ENCODE assay signal across 10 cellular contexts in genomic region chr7:114916261-114916892, GRCh38. TPM values are rescaled to one million over a fixed set of nuclear protein-coding genes. Genes with fewer than 3 reads are reported as not detected.
A peak's percentile ranks its signal among the peaks of the same experiment; 100 is the strongest.
DNase-seq lines count a peak whose midpoint lies in the region; ATAC-seq and TF ChIP-seq lines count a peak whose summit lies in the region.
"Had no signal": no experiment of that assay in that cellular context is flagged by ENCODE, and none has a peak within 500 bp of the region (broad histone marks: within the 10 kb centered on the region; RNA-seq: fewer than 3 reads in every experiment).

No MANE protein-coding gene starts in this region.

- peaks cover 61% of the 10 kb centered on the region for H3K4me1 Mint-ChIP-seq in activated T-helper 1 cell treated with anti-CD3 and anti-CD28 coated beads, Interleukin-12 subunit alpha, Interleukin-12 subunit beta, Interleukin-2, Interleukin-4 antibody, amounts not matched to agents 30 ng/mL and 10 ng/mL and 1 ng/mL, durations not matched to agents 14 hours and 24 hours and 36 hours (ENCODE audit: low read depth)

- 83 to 85% methylated on average over 6 of the region's 6 CpGs for WGBS in upper lobe of left lung, 2 donors

- no peaks in the 10 kb centered on the region for H3K27me3 Mint-ChIP-seq in activated T-helper 1 cell treated with anti-CD3 and anti-CD28 coated beads, Interleukin-12 subunit alpha, Interleukin-12 subunit beta, Interleukin-2, Interleukin-4 antibody, amounts not matched to agents 30 ng/mL and 10 ng/mL and 1 ng/mL, durations not matched to agents 14 hours and 24 hours and 36 hours (ENCODE audit: insufficient read depth)

- H3K27me3 ChIP-seq in upper lobe of left lung: no peaks in the 10 kb centered on the region
- H3K27me3 ChIP-seq: MG63 had no signal

- intact Hi-C loops in activated T-helper 1 cell treated with anti-CD3 and anti-CD28 coated beads, Interleukin-12 subunit alpha, Interleukin-12 subunit beta, Interleukin-2, Interleukin-4 antibody, amounts not matched to agents 30 ng/mL and 10 ng/mL and 1 ng/mL, durations not matched to agents 14 hours and 24 hours and 36 hours (cut with micrococcal nuclease): loop anchor here (1.0 to 5.0 kb wide), 6 partner anchors 15 to 316 kb away; no protein-coding TSS in a partner anchor

- ATAC-seq in GM19043 (IDR thresholded peaks at IDR 0.05; ENCODE audit: low read depth, unreplicated experiment) (peak; percentile 90), HG03025 (IDR thresholded peaks at IDR 0.05; ENCODE audit: low FRiP score, unreplicated experiment) (peak; percentile 95), upper lobe of left lung (ENCODE audit: low FRiP score in 2 of 2) (no peak)

- no peaks in the 10 kb centered on the region for H3K36me3 ChIP-seq in upper lobe of left lung
- H3K36me3 ChIP-seq: MG63 had no signal

- TF ChIP-seq CTCF in upper lobe of left lung (IDR thresholded peaks at IDR 0.05): no peak

- peaks cover 5% of the 10 kb centered on the region for H3K36me3 Mint-ChIP-seq in activated T-helper 1 cell treated with anti-CD3 and anti-CD28 coated beads, Interleukin-12 subunit alpha, Interleukin-12 subunit beta, Interleukin-2, Interleukin-4 antibody, amounts not matched to agents 30 ng/mL and 10 ng/mL and 1 ng/mL, durations not matched to agents 14 hours and 24 hours and 36 hours (ENCODE audit: low read depth)

- H3K9me3 ChIP-seq in upper lobe of left lung: no peaks in the 10 kb centered on the region
- H3K9me3 ChIP-seq: MG63 had no signal

- no peaks in the 10 kb centered on the region for H3K4me1 ChIP-seq in upper lobe of left lung

- H3K9me3 Mint-ChIP-seq in activated T-helper 1 cell treated with anti-CD3 and anti-CD28 coated beads, Interleukin-12 subunit alpha, Interleukin-12 subunit beta, Interleukin-2, Interleukin-4 antibody, amounts not matched to agents 30 ng/mL and 10 ng/mL and 1 ng/mL, durations not matched to agents 14 hours and 24 hours and 36 hours: no peaks in the 10 kb centered on the region

- peak; percentile 35 for DNase-seq in CD1c-positive myeloid dendritic cell (ENCODE audit: extremely low spot score)
- no peak for DNase-seq in activated T-helper 1 cell treated with anti-CD3 and anti-CD28 coated beads, Interleukin-12 subunit alpha, Interleukin-12 subunit beta, Interleukin-2, Interleukin-4 antibody, amounts not matched to agents 30 ng/mL and 10 ng/mL and 1 ng/mL, durations not matched to agents 14 hours and 24 hours and 36 hours (ENCODE audit: low spot score)
- no peak for DNase-seq in upper lobe of left lung
- no peak for DNase-seq in A172 (ENCODE audit: low spot score)
- DNase-seq in NOMO-1 treated with DMSO at 0.1 percent for 48 hours (lab: John Stamatoyannopoulos, UW; ENCODE audit: unreplicated experiment): no peak
- DNase-seq in NCI-H1417 (lab: John Stamatoyannopoulos, UW): no peak
- DNase-seq: MG63 had no signal

- H3K4me3 ChIP-seq in upper lobe of left lung: no peak overlapping the region
- H3K4me3 ChIP-seq: MG63 had no signal

- peak overlapping the region; percentile 98 for H3K27ac Mint-ChIP-seq in activated T-helper 1 cell treated with anti-CD3 and anti-CD28 coated beads, Interleukin-12 subunit alpha, Interleukin-12 subunit beta, Interleukin-2, Interleukin-4 antibody, amounts not matched to agents 30 ng/mL and 10 ng/mL and 1 ng/mL, durations not matched to agents 14 hours and 24 hours and 36 hours

- TF ChIP-seq POLR2A in upper lobe of left lung (IDR thresholded peaks at IDR 0.05): no peak

- H3K4me3 Mint-ChIP-seq in activated T-helper 1 cell treated with anti-CD3 and anti-CD28 coated beads, Interleukin-12 subunit alpha, Interleukin-12 subunit beta, Interleukin-2, Interleukin-4 antibody, amounts not matched to agents 30 ng/mL and 10 ng/mL and 1 ng/mL, durations not matched to agents 14 hours and 24 hours and 36 hours: peak overlapping the region; percentile 70

- TF ChIP-seq EP300 in upper lobe of left lung (IDR thresholded peaks at IDR 0.05): no peak

- peak overlapping the region in 1 of 4 donors; percentile 8 for H3K27ac ChIP-seq in upper lobe of left lung
- H3K27ac ChIP-seq: C4-2B had no signal

RNA-seq across cellular contexts. Expression of gene MDFIC, which starts 5.5 kb away (rescaled TPM):
- 114 and 136 TPM in 2 replicates for total RNA-seq in activated T-helper 1 cell treated with anti-CD3 and anti-CD28 coated beads, Interleukin-12 subunit alpha, Interleukin-12 subunit beta, Interleukin-2, Interleukin-4 antibody, amounts not matched to agents 30 ng/mL and 10 ng/mL and 1 ng/mL, durations not matched to agents 14 hours and 24 hours and 36 hours
- 10 to 100 TPM; 13.8 to 63.9 (median 31.8) TPM for total RNA-seq in upper lobe of left lung
- total RNA-seq in A172 (2014; rRNA removed; shearing (Covaris generic)): 25.2 and 37.7 TPM in 2 replicates

Comparison
In these comparisons a context has a peak if more than half of its experiments do, and no peak if none do; other contexts are left out.
1. ATAC-seq: peak in GM19043 (single experiment) and HG03025 (single experiment); none in upper lobe of left lung (0 of 2).